Comparison of ENCODE assay signal across 16 cellular contexts in the genomic region with DNA sequence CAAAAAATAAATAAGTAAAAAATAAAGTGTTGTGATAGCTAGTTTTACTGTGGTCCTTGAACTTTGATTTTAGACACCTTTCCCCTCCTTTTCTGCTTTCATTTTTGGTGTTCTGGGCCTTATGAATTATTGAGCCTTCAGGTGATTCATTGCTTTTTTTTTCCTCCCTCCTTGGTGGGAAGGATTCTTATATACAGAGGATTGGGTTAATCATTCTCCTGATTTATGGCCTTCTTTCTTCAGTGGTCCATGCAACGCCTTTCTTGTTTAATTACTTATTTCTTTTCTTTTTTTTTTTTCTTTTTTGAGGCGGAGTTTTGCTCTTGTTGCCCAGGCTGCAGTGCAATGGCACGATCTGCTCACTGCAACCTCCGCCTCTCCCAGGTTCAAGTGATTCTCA. TPM values are rescaled to one million over a fixed set of nuclear protein-coding genes. Genes with fewer than 3 reads are reported as not detected.
"Had no signal": no experiment of that assay in that cellular context is flagged by ENCODE, and none has a peak within 500 bp of the region (broad histone marks: within the 10 kb centered on the region; RNA-seq: fewer than 3 reads in every experiment).

No MANE protein-coding gene starts in this region.

- H3K4me1 ChIP-seq: uterus had no signal

- H3K27me3 Mint-ChIP-seq: T-cell had no signal

- H3K79me2 ChIP-seq: parathyroid adenoma had no signal

- H3K36me3 ChIP-seq: adrenal gland, cardiac muscle cell, esophagus squamous epithelium, tibial artery, uterus had no signal

- H3K9me3 ChIP-seq: adrenal gland, esophagus squamous epithelium, tibial artery, uterus had no signal

- ATAC-seq: stimulated activated effector memory CD8-positive, alpha-beta T cell treated with anti-CD3 and anti-CD28 coated beads, Interleukin-12 subunit alpha, Interleukin-12 subunit beta, amount 100 ng/mL, for 72 hours; T-cell had no signal

- H3K27me3 ChIP-seq: adrenal gland, cardiac muscle cell, esophagus squamous epithelium, tibial artery, uterus had no signal

- H3K4me3 ChIP-seq: adrenal gland, cardiac muscle cell, esophagus squamous epithelium, tibial artery, uterus had no signal

- DNase-seq: activated CD4-positive, alpha-beta T cell treated with anti-CD3 and anti-CD28 coated beads, Interleukin-2, amount 50 U/mL, for 48 hours; activated CD4-positive, CD25-positive, alpha-beta regulatory T cell treated with anti-CD3 and anti-CD28 coated beads, Interleukin-2, amount 50 U/mL, for 72 hours; activated naive CD4-positive, alpha-beta T cell treated with anti-CD3 and anti-CD28 coated beads, Interleukin-2, amount 10 ng/mL, durations not matched to agents 7 days and 5 days; adrenal gland; esophagus squamous epithelium; glutamatergic neuron; midbrain; retina; T-cell; T-helper 9 cell; tibial artery; uterus had no signal

- H3K9me3 Mint-ChIP-seq: activated naive CD4-positive, alpha-beta T cell treated with anti-CD3 and anti-CD28 coated beads, Interleukin-2, amount 10 ng/mL, durations not matched to agents 7 days and 5 days; stimulated activated effector memory CD8-positive, alpha-beta T cell treated with anti-CD3 and anti-CD28 coated beads, Interleukin-12 subunit alpha, Interleukin-12 subunit beta, amount 100 ng/mL, for 72 hours; T-cell had no signal

- H3K36me3 Mint-ChIP-seq: activated naive CD4-positive, alpha-beta T cell treated with anti-CD3 and anti-CD28 coated beads, Interleukin-2, amount 10 ng/mL, durations not matched to agents 7 days and 5 days; stimulated activated effector memory CD8-positive, alpha-beta T cell treated with anti-CD3 and anti-CD28 coated beads, Interleukin-12 subunit alpha, Interleukin-12 subunit beta, amount 100 ng/mL, for 72 hours; T-cell had no signal

- H2AFZ ChIP-seq: parathyroid adenoma had no signal

- H3K27ac ChIP-seq: cardiac muscle cell, parathyroid adenoma, tibial artery, uterus had no signal

- H3K4me3 Mint-ChIP-seq: activated naive CD4-positive, alpha-beta T cell treated with anti-CD3 and anti-CD28 coated beads, Interleukin-2, amount 10 ng/mL, durations not matched to agents 7 days and 5 days; stimulated activated effector memory CD8-positive, alpha-beta T cell treated with anti-CD3 and anti-CD28 coated beads, Interleukin-12 subunit alpha, Interleukin-12 subunit beta, amount 100 ng/mL, for 72 hours had no signal

RNA-seq across cellular contexts. Expression of a gene that starts 8.0 kb away (rescaled TPM):
- total RNA-seq: esophagus squamous epithelium, fibroblast of villous mesenchyme, T-cell had no signal
